In genomic region chr11:102304686-102305085, GRCh38 we compare ENCODE assay signal across 1 cellular context.
TF ChIP-seq lines count a peak whose summit lies in the region.

No MANE protein-coding gene starts in this region.

TF ChIP-seq in IMR-90, 13 proteins besides CTCF, POLR2A, EP300 and RAD21:
- TF ChIP-seq ELK1 (IDR thresholded peaks at IDR 0.05; ENCODE audit: borderline replicate concordance, low read depth, low read length): no peak
- TF ChIP-seq BHLHE40 (IDR thresholded peaks at IDR 0.05; ENCODE audit: low read depth, low read length): no peak
- TF ChIP-seq FOS (IDR thresholded peaks at IDR 0.05; ENCODE audit: low read depth, low read length): no peak
- no peak for TF ChIP-seq MXI1 (IDR thresholded peaks at IDR 0.05; ENCODE audit: borderline replicate concordance, low read depth, low read length)
- no peak for TF ChIP-seq SMC3 (IDR thresholded peaks at IDR 0.05; ENCODE audit: low read depth, low read length)
- no peak for TF ChIP-seq USF2 (IDR thresholded peaks at IDR 0.05; ENCODE audit: low read depth, low read length)
- no peak for TF ChIP-seq NFE2L2 (IDR thresholded peaks at IDR 0.05; ENCODE audit: low read depth, low read length)
- TF ChIP-seq CEBPB (IDR thresholded peaks at IDR 0.05; ENCODE audit: low read depth, low read length): no peak
- no peak for TF ChIP-seq RCOR1 (IDR thresholded peaks at IDR 0.05; ENCODE audit: insufficient replicate concordance, low read length)
